Comparison of ENCODE assay signal across 8 cellular contexts in genomic region chr6:108114861-108115597, GRCh38. TPM values are rescaled to one million over a fixed set of nuclear protein-coding genes. Genes with fewer than 3 reads are reported as not detected.
DNase-seq lines count a peak whose midpoint lies in the region; ATAC-seq and TF ChIP-seq lines count a peak whose summit lies in the region.

No MANE protein-coding gene starts in this region.

- H3K9me3 ChIP-seq in liver (ENCODE audit: control insufficient read depth in 4 of 4, low read length in 3 of 4), result no peaks in the 10 kb centered on the region

- DNase-seq in NCI-H524 (lab: John Stamatoyannopoulos, UW), result peak; percentile 31 to 66
- no peak for DNase-seq in NCI-H524 treated with DMSO at 0.1 percent for 48 hours (lab: John Stamatoyannopoulos, UW)
- DNase-seq in RPMI7951 (ENCODE audit: low read depth), result peak; percentile 73
- no peak for DNase-seq in chondrocyte (ENCODE audit: low spot score)
- DNase-seq in stimulated activated naive CD8-positive, alpha-beta T cell treated with anti-CD3 and anti-CD28 coated beads, Interleukin-15, amount 100 ng/mL, for 72 hours, result peak; percentile 43 to 52

- no peak for TF ChIP-seq CTCF in chondrocyte (IDR thresholded peaks at IDR 0.05)
- TF ChIP-seq CTCF in liver (IDR thresholded peaks at IDR 0.05; ENCODE audit: low read depth, low read length, missing input control), result no peak

- 3% methylated on average over 49 of the region's 49 CpGs for WGBS in liver

- peaks cover 55% of the 10 kb centered on the region for H3K27me3 Mint-ChIP-seq in chondrocyte (ENCODE audit: low read depth)
- peaks cover 94% of the 10 kb centered on the region for H3K27me3 Mint-ChIP-seq in stimulated activated naive CD8-positive, alpha-beta T cell treated with anti-CD3 and anti-CD28 coated beads, Interleukin-15, amount 100 ng/mL, for 72 hours

- H3K27me3 ChIP-seq in liver (ENCODE audit: control insufficient read depth in 4 of 4, insufficient read depth in 4 of 4, low read length in 3 of 4), result peaks cover 0 to 7% (median 0%) of the 10 kb centered on the region in 4 donors

- H3K27ac ChIP-seq in liver (ENCODE audit: low read depth in 1 of 2, low read length in 2 of 2), result no peak overlapping the region

- H3K4me1 Mint-ChIP-seq in chondrocyte (ENCODE audit: low read depth), result peaks cover 45% of the 10 kb centered on the region
- peaks cover 58% of the 10 kb centered on the region for H3K4me1 Mint-ChIP-seq in stimulated activated naive CD8-positive, alpha-beta T cell treated with anti-CD3 and anti-CD28 coated beads, Interleukin-15, amount 100 ng/mL, for 72 hours

- peak; percentile 31 for ATAC-seq in stimulated activated naive CD8-positive, alpha-beta T cell treated with anti-CD3 and anti-CD28 coated beads, Interleukin-15, amount 100 ng/mL, for 72 hours
- no peak for ATAC-seq in GM18907 (IDR thresholded peaks at IDR 0.05; ENCODE audit: unreplicated experiment)
- ATAC-seq in GM21360 (IDR thresholded peaks at IDR 0.05; ENCODE audit: unreplicated experiment), result no peak

- no peaks in the 10 kb centered on the region for H3K36me3 ChIP-seq in liver (ENCODE audit: control insufficient read depth in 4 of 4, insufficient read depth in 3 of 4, low read depth in 1 of 4, low read length in 3 of 4)

- peak overlapping the region; percentile 41 for H3K27ac Mint-ChIP-seq in chondrocyte (ENCODE audit: unreplicated experiment)
- peak overlapping the region in 1 of 2 donors; percentile 36 for H3K27ac Mint-ChIP-seq in stimulated activated naive CD8-positive, alpha-beta T cell treated with anti-CD3 and anti-CD28 coated beads, Interleukin-15, amount 100 ng/mL, for 72 hours

- H3K4me1 ChIP-seq in liver (ENCODE audit: control insufficient read depth in 4 of 4, insufficient read depth in 4 of 4, low read length in 3 of 4), result peaks cover 13 to 52% (median 42%) of the 10 kb centered on the region in 4 donors

- H3K9ac ChIP-seq in liver (ENCODE audit: low read depth in 1 of 2, low read length in 2 of 2), result no peak overlapping the region

- H3K36me3 Mint-ChIP-seq in chondrocyte (ENCODE audit: low read depth), result no peaks in the 10 kb centered on the region

- peak overlapping the region; percentile 84 for H3K4me3 Mint-ChIP-seq in chondrocyte (ENCODE audit: unreplicated experiment)
- peak overlapping the region; percentile 87 for H3K4me3 Mint-ChIP-seq in stimulated activated naive CD8-positive, alpha-beta T cell treated with anti-CD3 and anti-CD28 coated beads, Interleukin-15, amount 100 ng/mL, for 72 hours

- H3K9me3 Mint-ChIP-seq in chondrocyte (ENCODE audit: low read depth), result no peaks in the 10 kb centered on the region
- H3K9me3 Mint-ChIP-seq in stimulated activated naive CD8-positive, alpha-beta T cell treated with anti-CD3 and anti-CD28 coated beads, Interleukin-15, amount 100 ng/mL, for 72 hours, result no peaks in the 10 kb centered on the region

- peak overlapping the region; percentile 3 to 57 (median 36) for H3K4me3 ChIP-seq in liver (ENCODE audit: low read depth in 1 of 3, low read length in 3 of 3)

- no peak for TF ChIP-seq RAD21 in liver (IDR thresholded peaks at IDR 0.05)

TF ChIP-seq in liver, 16 proteins besides CTCF, POLR2A, EP300 and RAD21:
- TF ChIP-seq FOXA1 (IDR thresholded peaks at IDR 0.05), result no peak
- TF ChIP-seq GABPA (IDR thresholded peaks at IDR 0.05 in 1 of 2, conservative IDR thresholded peaks at IDR 0.05 in 1 of 2), result no peak
- no peak for TF ChIP-seq HNF4A (conservative IDR thresholded peaks at IDR 0.05)
- TF ChIP-seq TAF1 (conservative IDR thresholded peaks at IDR 0.05), result no peak
- TF ChIP-seq, protein P1, sequence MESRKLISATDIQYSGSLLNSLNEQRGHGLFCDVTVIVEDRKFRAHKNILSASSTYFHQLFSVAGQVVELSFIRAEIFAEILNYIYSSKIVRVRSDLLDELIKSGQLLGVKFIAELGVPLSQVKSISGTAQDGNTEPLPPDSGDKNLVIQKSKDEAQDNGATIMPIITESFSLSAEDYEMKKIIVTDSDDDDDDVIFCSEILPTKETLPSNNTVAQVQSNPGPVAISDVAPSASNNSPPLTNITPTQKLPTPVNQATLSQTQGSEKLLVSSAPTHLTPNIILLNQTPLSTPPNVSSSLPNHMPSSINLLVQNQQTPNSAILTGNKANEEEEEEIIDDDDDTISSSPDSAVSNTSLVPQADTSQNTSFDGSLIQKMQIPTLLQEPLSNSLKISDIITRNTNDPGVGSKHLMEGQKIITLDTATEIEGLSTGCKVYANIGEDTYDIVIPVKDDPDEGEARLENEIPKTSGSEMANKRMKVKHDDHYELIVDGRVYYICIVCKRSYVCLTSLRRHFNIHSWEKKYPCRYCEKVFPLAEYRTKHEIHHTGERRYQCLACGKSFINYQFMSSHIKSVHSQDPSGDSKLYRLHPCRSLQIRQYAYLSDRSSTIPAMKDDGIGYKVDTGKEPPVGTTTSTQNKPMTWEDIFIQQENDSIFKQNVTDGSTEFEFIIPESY (IDR thresholded peaks at IDR 0.05), result no peak
- TF ChIP-seq EGR1 (IDR thresholded peaks at IDR 0.05; ENCODE audit: low read depth in 2 of 2), result no peak
- TF ChIP-seq, protein P2, sequence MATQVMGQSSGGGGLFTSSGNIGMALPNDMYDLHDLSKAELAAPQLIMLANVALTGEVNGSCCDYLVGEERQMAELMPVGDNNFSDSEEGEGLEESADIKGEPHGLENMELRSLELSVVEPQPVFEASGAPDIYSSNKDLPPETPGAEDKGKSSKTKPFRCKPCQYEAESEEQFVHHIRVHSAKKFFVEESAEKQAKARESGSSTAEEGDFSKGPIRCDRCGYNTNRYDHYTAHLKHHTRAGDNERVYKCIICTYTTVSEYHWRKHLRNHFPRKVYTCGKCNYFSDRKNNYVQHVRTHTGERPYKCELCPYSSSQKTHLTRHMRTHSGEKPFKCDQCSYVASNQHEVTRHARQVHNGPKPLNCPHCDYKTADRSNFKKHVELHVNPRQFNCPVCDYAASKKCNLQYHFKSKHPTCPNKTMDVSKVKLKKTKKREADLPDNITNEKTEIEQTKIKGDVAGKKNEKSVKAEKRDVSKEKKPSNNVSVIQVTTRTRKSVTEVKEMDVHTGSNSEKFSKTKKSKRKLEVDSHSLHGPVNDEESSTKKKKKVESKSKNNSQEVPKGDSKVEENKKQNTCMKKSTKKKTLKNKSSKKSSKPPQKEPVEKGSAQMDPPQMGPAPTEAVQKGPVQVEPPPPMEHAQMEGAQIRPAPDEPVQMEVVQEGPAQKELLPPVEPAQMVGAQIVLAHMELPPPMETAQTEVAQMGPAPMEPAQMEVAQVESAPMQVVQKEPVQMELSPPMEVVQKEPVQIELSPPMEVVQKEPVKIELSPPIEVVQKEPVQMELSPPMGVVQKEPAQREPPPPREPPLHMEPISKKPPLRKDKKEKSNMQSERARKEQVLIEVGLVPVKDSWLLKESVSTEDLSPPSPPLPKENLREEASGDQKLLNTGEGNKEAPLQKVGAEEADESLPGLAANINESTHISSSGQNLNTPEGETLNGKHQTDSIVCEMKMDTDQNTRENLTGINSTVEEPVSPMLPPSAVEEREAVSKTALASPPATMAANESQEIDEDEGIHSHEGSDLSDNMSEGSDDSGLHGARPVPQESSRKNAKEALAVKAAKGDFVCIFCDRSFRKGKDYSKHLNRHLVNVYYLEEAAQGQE (IDR thresholded peaks at IDR 0.05), result no peak
- no peak for TF ChIP-seq RXRA (IDR thresholded peaks at IDR 0.05)
- no peak for TF ChIP-seq JUND (IDR thresholded peaks at IDR 0.05)
- no peak for TF ChIP-seq MAX (IDR thresholded peaks at IDR 0.05)
- TF ChIP-seq SP1 (IDR thresholded peaks at IDR 0.05), result no peak
- no peak for TF ChIP-seq HNF4G (IDR thresholded peaks at IDR 0.05)
- TF ChIP-seq YY1 (IDR thresholded peaks at IDR 0.05), result no peak
- no peak for TF ChIP-seq NR2F2 (IDR thresholded peaks at IDR 0.05)
- TF ChIP-seq, protein P3, sequence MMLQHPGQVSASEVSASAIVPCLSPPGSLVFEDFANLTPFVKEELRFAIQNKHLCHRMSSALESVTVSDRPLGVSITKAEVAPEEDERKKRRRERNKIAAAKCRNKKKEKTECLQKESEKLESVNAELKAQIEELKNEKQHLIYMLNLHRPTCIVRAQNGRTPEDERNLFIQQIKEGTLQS (IDR thresholded peaks at IDR 0.05), result no peak
- no peak for TF ChIP-seq FOXA2 (IDR thresholded peaks at IDR 0.05)

RNA-seq across cellular contexts. Expression of gene OSTM1, which starts 40.5 kb away (rescaled TPM):
- 49.5 and 63.0 TPM in 2 replicates for total RNA-seq in RPMI7951 (2014; rRNA removed; shearing (Covaris generic))
- total RNA-seq in chondrocyte (76.8 to 90.4 TPM (median 89.0 TPM) in 3 replicates), liver (10 to 100 TPM; 11.0 to 33.3 TPM)
- polyA plus RNA-seq in liver, result 10 to 100 TPM in 1 of 2 donors, 1 to 10 TPM in 1; 8.8 to 11.6 TPM

RNA-seq across cellular contexts. Expression of gene NR2E1, which starts 50.8 kb away (rescaled TPM):
- 0.10 TPM in 1 of 2 replicates, not detected in the other for total RNA-seq in RPMI7951 (2014; rRNA removed; shearing (Covaris generic))
- total RNA-seq in chondrocyte (not detected in 3 replicates), liver (not detected)
- polyA plus RNA-seq in liver, result not detected

Comparison
In these comparisons a context has a peak if more than half of its experiments do, and no peak if none do; other contexts are left out.
1. DNase-seq: peak in NCI-H524 (2 of 2), RPMI7951 (single experiment) and stimulated activated naive CD8-positive, alpha-beta T cell treated with anti-CD3 and anti-CD28 coated beads, Interleukin-15, amount 100 ng/mL, for 72 hours (2 of 2); none in NCI-H524 treated with DMSO at 0.1 percent for 48 hours (single experiment) and chondrocyte (single experiment).